ENCODE assay signal across 11 cellular contexts in genomic region chr11:129023968-129024676, GRCh38.
DNase-seq lines count a peak whose midpoint lies in the region; ATAC-seq and TF ChIP-seq lines count a peak whose summit lies in the region.
"Had no signal": no experiment of that assay in that cellular context is flagged by ENCODE, and none has a peak within 500 bp of the region (broad histone marks: within the 10 kb centered on the region; RNA-seq: fewer than 3 reads in every experiment).

No MANE protein-coding gene starts in this region.

- no peak overlapping the region for H3K18ac ChIP-seq in mesendoderm (ENCODE audit: low read length)

- no peak overlapping the region for H2AFZ ChIP-seq in MM.1S (ENCODE audit: low read length)

- H3K36me3 ChIP-seq in CD4-positive, CD25-positive, alpha-beta regulatory T cell (ENCODE audit: control insufficient read depth, insufficient read depth, low read length): no peaks in the 10 kb centered on the region
- H3K36me3 ChIP-seq in MM.1S (replicated peaks; ENCODE audit: insufficient read depth, low read length) (no peaks in the 10 kb centered on the region), brain microvascular endothelial cell (replicated peaks) (no peaks in the 10 kb centered on the region), mesendoderm (ENCODE audit: control insufficient read depth, insufficient read depth, low read length) (no peaks in the 10 kb centered on the region)
- H3K36me3 ChIP-seq: HAP-1 had no signal

- no peaks in the 10 kb centered on the region for H3F3A ChIP-seq in MM.1S (ENCODE audit: insufficient read depth, low read length)

- H3K27me3 ChIP-seq in CD4-positive, CD25-positive, alpha-beta regulatory T cell (ENCODE audit: control insufficient read depth, insufficient read depth, low read length): no peaks in the 10 kb centered on the region
- no peaks in the 10 kb centered on the region for H3K27me3 ChIP-seq in MM.1S (replicated peaks; ENCODE audit: insufficient read depth, low read length)
- H3K27me3 ChIP-seq in brain microvascular endothelial cell (replicated peaks): no peaks in the 10 kb centered on the region
- no peaks in the 10 kb centered on the region for H3K27me3 ChIP-seq in mesendoderm (ENCODE audit: insufficient read depth, low read length, poor library complexity)
- H3K27me3 ChIP-seq: uterus had no signal

- H3K4ac ChIP-seq in mesendoderm (ENCODE audit: low read depth, low read length): no peak overlapping the region

- no peak overlapping the region for H4K5ac ChIP-seq in mesendoderm (ENCODE audit: low read length)

- H3K4me1 ChIP-seq in CD4-positive, CD25-positive, alpha-beta regulatory T cell (ENCODE audit: control insufficient read depth, insufficient read depth, low read length, poor library complexity, severe bottlenecking): no peaks in the 10 kb centered on the region
- H3K4me1 ChIP-seq in MM.1S (ENCODE audit: low read length): 0 out of 2 replicates have a peak, but pooled peaks cover 6% of the 10 kb centered on the region
- H3K4me1 ChIP-seq in mesendoderm (ENCODE audit: control insufficient read depth, low read depth, low read length): peaks cover 2% of the 10 kb centered on the region
- H3K4me1 ChIP-seq: HAP-1 had no signal

- no peak overlapping the region for H3K9ac ChIP-seq in MM.1S (ENCODE audit: low read length)
- H3K9ac ChIP-seq in mesendoderm (ENCODE audit: low read length): no peak overlapping the region

- no peak overlapping the region for H2AK5ac ChIP-seq in mesendoderm (ENCODE audit: low read length)

- no peaks in the 10 kb centered on the region for H3K9me2 ChIP-seq in MM.1S (replicated peaks; ENCODE audit: insufficient read depth, low read length)

- H3K56ac ChIP-seq in mesendoderm (ENCODE audit: low read length): peak overlapping the region; percentile 54

- peak overlapping the region in 2 of 3 donors; percentile 74 to 83 for H3K27ac Mint-ChIP-seq in CD4-positive, CD25-positive, alpha-beta regulatory T cell

- no peaks in the 10 kb centered on the region for H3K79me1 ChIP-seq in mesendoderm (ENCODE audit: low read length)

- H3K4me1 Mint-ChIP-seq in CD4-positive, CD25-positive, alpha-beta regulatory T cell: peaks cover 0 to 16% (median 2%) of the 10 kb centered on the region in 4 donors

- in situ Hi-C loops in brain microvascular endothelial cell (cut with HindIII; ENCODE audit: low pct_ligation_motif_present, low sequenced_read_pairs): no loop called here

- H3K4me3 Mint-ChIP-seq in CD4-positive, CD25-positive, alpha-beta regulatory T cell: peak overlapping the region in 3 of 4 donors; percentile 56 to 87 (median 84)

- H3K27me3 Mint-ChIP-seq in CD4-positive, CD25-positive, alpha-beta regulatory T cell: peaks cover 10% of the 10 kb centered on the region

- ATAC-seq in CD4-positive, CD25-positive, alpha-beta regulatory T cell (ENCODE audit: low read depth in 2 of 2): peak; percentile 76 to 79

- no peak overlapping the region for H3K23ac ChIP-seq in mesendoderm (ENCODE audit: low read length)

- peaks cover 0 to 2% (median 0%) of the 10 kb centered on the region in 7 donors for H3K9me3 Mint-ChIP-seq in CD4-positive, CD25-positive, alpha-beta regulatory T cell

- H3K36me3 Mint-ChIP-seq in CD4-positive, CD25-positive, alpha-beta regulatory T cell: no peaks in the 10 kb centered on the region

- no peak overlapping the region for H2BK5ac ChIP-seq in mesendoderm (ENCODE audit: low read length)

- H2BK120ac ChIP-seq in mesendoderm (ENCODE audit: low read depth, low read length): no peak overlapping the region

- DNase-seq in CD4-positive, CD25-positive, alpha-beta regulatory T cell: peak in 2 of 3 donors; percentile 16 to 44
- DNase-seq in MM.1S: peak; percentile 14
- DNase-seq in brain microvascular endothelial cell: peak; percentile 21
- peak; percentile 88 for DNase-seq in mesendoderm
- no peak for DNase-seq in 8988T
- no peak for DNase-seq in mesenteric fat pad (ENCODE audit: low spot score)
- DNase-seq in SHP77 (lab: John Stamatoyannopoulos, UW): no peak
- DNase-seq in foreskin melanocyte: no peak
- DNase-seq: NCI-H1105 treated with DMSO at 0.1 percent for 48 hours, uterus had no signal

- no peak overlapping the region for H4K8ac ChIP-seq in mesendoderm (ENCODE audit: low read depth, low read length)

- H2BK15ac ChIP-seq in mesendoderm (replicated peaks; ENCODE audit: low read depth): no peak overlapping the region

- no peaks in the 10 kb centered on the region for H3K9me3 ChIP-seq in CD4-positive, CD25-positive, alpha-beta regulatory T cell (ENCODE audit: control insufficient read depth in 2 of 2, low read length in 2 of 2)
- H3K9me3 ChIP-seq in MM.1S (replicated peaks; ENCODE audit: insufficient read depth, low read length): no peaks in the 10 kb centered on the region
- H3K9me3 ChIP-seq: HAP-1, uterus had no signal

- H3K79me2 ChIP-seq in MM.1S (ENCODE audit: low read length) (no peaks in the 10 kb centered on the region), mesendoderm (ENCODE audit: control insufficient read depth, insufficient read depth, low read length) (no peaks in the 10 kb centered on the region)

- H3K4me3 ChIP-seq in CD4-positive, CD25-positive, alpha-beta regulatory T cell (ENCODE audit: low read depth, low read length): peak overlapping the region; percentile 17
- no peak overlapping the region for H3K4me3 ChIP-seq in MM.1S (ENCODE audit: low read length)
- H3K4me3 ChIP-seq in brain microvascular endothelial cell (ENCODE audit: low read depth, low read length): no peak overlapping the region
- no peak overlapping the region for H3K4me3 ChIP-seq in mesendoderm (ENCODE audit: low read length)
- H3K4me3 ChIP-seq: HAP-1, uterus had no signal

- H3K4me2 ChIP-seq in MM.1S (ENCODE audit: low read depth, low read length): no peak overlapping the region
- no peak overlapping the region for H3K4me2 ChIP-seq in mesendoderm (ENCODE audit: low read length)

- TF ChIP-seq CTCF in MM.1S (IDR thresholded peaks at IDR 0.05; ENCODE audit: low read length): no peak
- no peak for TF ChIP-seq CTCF in brain microvascular endothelial cell (IDR thresholded peaks at IDR 0.05; ENCODE audit: low read depth, low read length, missing control alignments)

- H4K20me1 ChIP-seq in MM.1S (ENCODE audit: insufficient read depth, low read length): no peaks in the 10 kb centered on the region

- H3K27ac ChIP-seq in CD4-positive, CD25-positive, alpha-beta regulatory T cell (ENCODE audit: insufficient read depth, low read length, poor library complexity, severe bottlenecking): no peak overlapping the region
- H3K27ac ChIP-seq in MM.1S (ENCODE audit: low read length) (no peak overlapping the region), brain microvascular endothelial cell (no peak overlapping the region), mesendoderm (ENCODE audit: low read depth, low read length) (no peak overlapping the region)
- H3K27ac ChIP-seq: uterus had no signal

- no CpG with 5 or more reads among the region's 2 CpGs for WGBS in mesendoderm (ENCODE audit: extremely low coverage, insufficient coverage, low lambda C conversion rate)

Comparison
In these comparisons a context has a peak if more than half of its experiments do, and no peak if none do; other contexts are left out.
1. DNase-seq: peak in CD4-positive, CD25-positive, alpha-beta regulatory T cell (2 of 3), MM.1S (single experiment), brain microvascular endothelial cell (single experiment) and mesendoderm (single experiment); none in 8988T (single experiment), mesenteric fat pad (single experiment), SHP77 (0 of 2) and foreskin melanocyte (single experiment).